In the genomic region with DNA sequence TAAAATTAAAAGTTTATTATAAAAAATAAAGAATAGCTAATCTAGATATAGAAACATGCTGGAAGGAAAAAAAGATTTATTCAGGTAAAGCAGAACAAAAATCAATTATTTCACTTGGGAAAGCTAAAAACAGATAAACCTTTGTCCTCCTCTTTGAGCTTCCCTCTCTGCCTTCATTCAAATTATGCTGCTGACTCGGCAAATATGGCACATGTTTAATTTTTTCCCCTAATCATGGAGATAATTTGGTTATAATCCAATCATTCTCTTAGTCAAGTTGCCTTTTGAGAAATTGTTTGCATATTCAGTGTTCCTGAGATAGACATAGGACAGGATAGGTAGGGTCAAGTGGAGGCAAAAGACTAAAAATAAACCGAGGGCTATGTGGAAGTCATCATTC, we compare ENCODE assay signal across 1 cellular context.
TF ChIP-seq lines count a peak whose summit lies in the region.

No MANE protein-coding gene starts in this region.

TF ChIP-seq in H1, 55 proteins besides CTCF, POLR2A, EP300 and RAD21 (continued from another document):
- TF ChIP-seq JUND (IDR thresholded peaks at IDR 0.05; ENCODE audit: low read length) = no peak
